25 cellular contexts compared by ENCODE assay signal in the genomic region with DNA sequence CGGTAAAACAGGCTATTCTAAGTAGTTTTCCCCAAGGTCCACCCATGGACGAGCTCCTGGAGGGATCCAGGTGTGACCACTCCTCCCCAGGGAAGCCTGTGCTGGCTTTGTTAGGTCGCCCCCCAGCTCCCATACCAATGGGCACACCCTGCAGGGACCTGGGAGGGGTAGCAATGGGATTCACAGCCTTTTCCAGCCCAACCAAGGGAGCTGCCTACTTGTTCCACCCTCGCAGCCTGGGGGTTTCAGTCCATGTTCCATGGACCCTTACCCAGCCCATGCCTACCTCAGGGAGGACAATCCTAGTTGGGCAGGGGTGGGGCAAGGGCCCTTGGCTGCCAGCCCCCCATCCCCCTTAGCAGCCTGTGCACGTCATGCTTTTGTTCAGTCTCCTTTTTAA.
"Had no signal": no experiment of that assay in that cellular context is flagged by ENCODE, and none has a peak within 500 bp of the region (broad histone marks: within the 10 kb centered on the region; RNA-seq: fewer than 3 reads in every experiment).

No MANE protein-coding gene starts in this region.

- H3K4me1 ChIP-seq: adrenal gland, body of pancreas, heart left ventricle, left ventricle myocardium inferior had no signal

- ATAC-seq: activated CD4-positive, CD25-positive, alpha-beta regulatory T cell treated with anti-CD3 and anti-CD28 coated beads, Interleukin-2, amount 50 U/mL, for 24 hours; body of pancreas; effector memory CD8-positive, alpha-beta T cell; heart left ventricle; T-helper 17 cell had no signal

- H3K9me3 Mint-ChIP-seq: activated naive CD8-positive, alpha-beta T cell treated with anti-CD3 and anti-CD28 coated beads for 36 hours; effector memory CD8-positive, alpha-beta T cell had no signal

- DNase-seq: activated CD4-positive, alpha-beta T cell treated with anti-CD3 and anti-CD28 coated beads for 48 hours; activated CD4-positive, alpha-beta T cell treated with anti-CD3 and anti-CD28 coated beads, Interleukin-2, amount 50 U/mL, for 48 hours; activated CD8-positive, alpha-beta memory T cell treated with anti-CD3 and anti-CD28 coated beads for 24 hours; activated naive CD4-positive, alpha-beta T cell; activated naive CD8-positive, alpha-beta T cell treated with anti-CD3 and anti-CD28 coated beads for 36 hours; activated T-cell treated with anti-CD3 and anti-CD28 coated beads, Interleukin-2, amount 50 U/mL, for 48 hours; aorta; body of pancreas; cortex of kidney; effector memory CD8-positive, alpha-beta T cell; foreskin fibroblast; heart left ventricle; left ventricle myocardium inferior; occipital lobe; stimulated activated naive CD4-positive, alpha-beta T cell treated with Interleukin-2 at 50 U/mL for 16 hours; T-helper 17 cell; T1000; testis; trophoblast cell; WERI-Rb-1 had no signal

- H3K4me3 Mint-ChIP-seq: activated naive CD8-positive, alpha-beta T cell treated with anti-CD3 and anti-CD28 coated beads for 36 hours; effector memory CD8-positive, alpha-beta T cell; T-helper 17 cell had no signal

- H3K27ac ChIP-seq: adrenal gland, body of pancreas, cardiac muscle cell, heart left ventricle, left ventricle myocardium inferior, spleen, testis, WERI-Rb-1 had no signal

- H3K9me3 ChIP-seq: adrenal gland, body of pancreas, heart left ventricle, left ventricle myocardium inferior, spleen, testis, uterus had no signal

- H3K4me3 ChIP-seq: adrenal gland, body of pancreas, cardiac muscle cell, heart left ventricle, left ventricle myocardium inferior, spleen, testis, uterus had no signal

- H3K36me3 Mint-ChIP-seq: activated naive CD8-positive, alpha-beta T cell treated with anti-CD3 and anti-CD28 coated beads for 36 hours had no signal

- H3K27ac Mint-ChIP-seq: activated naive CD8-positive, alpha-beta T cell treated with anti-CD3 and anti-CD28 coated beads for 36 hours; effector memory CD8-positive, alpha-beta T cell; T-helper 17 cell had no signal

- H3K27me3 ChIP-seq: adrenal gland, body of pancreas, cardiac muscle cell, testis, uterus had no signal

- H3K36me3 ChIP-seq: adrenal gland, cardiac muscle cell, heart left ventricle, left ventricle myocardium inferior, spleen, uterus, WERI-Rb-1 had no signal

- H3K4me1 Mint-ChIP-seq: activated naive CD8-positive, alpha-beta T cell treated with anti-CD3 and anti-CD28 coated beads for 36 hours; T-helper 17 cell had no signal
